9 cellular contexts compared by ENCODE assay signal in the genomic region with DNA sequence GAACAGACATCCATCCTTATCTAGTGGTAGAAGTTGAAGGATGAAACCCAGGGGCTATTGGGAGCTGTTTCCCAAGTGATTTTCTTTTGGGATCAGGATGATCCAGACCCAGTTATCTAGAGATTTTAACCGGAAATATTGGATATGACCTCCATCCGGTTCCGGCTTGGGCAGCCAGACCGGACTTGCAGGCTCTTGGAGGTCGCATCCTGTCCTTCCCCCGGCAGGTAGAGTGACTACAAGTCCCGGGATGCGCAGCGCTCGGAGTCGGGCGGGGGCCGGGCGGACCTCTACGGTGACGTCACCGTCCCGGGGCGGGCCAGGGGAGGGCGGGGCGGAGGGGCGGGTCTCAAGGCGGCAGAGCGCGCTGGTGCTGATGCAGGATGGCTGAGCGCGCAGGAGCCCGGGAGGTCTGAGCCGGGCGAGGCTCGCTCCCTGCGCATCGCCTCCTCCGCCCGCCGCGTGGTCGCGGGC. TPM values are rescaled to one million over a fixed set of nuclear protein-coding genes. Genes with fewer than 3 reads are reported as not detected.
DNase-seq lines count a peak whose midpoint lies in the region; ATAC-seq and TF ChIP-seq lines count a peak whose summit lies in the region.
"Had no signal": no experiment of that assay in that cellular context is flagged by ENCODE, and none has a peak within 500 bp of the region (broad histone marks: within the 10 kb centered on the region; RNA-seq: fewer than 3 reads in every experiment).

A gene (plus strand): TSS at position 360 of the 474 bp plus-strand sequence. CDS start 391 bp downstream, outside the sequence.

- H3K4me1 ChIP-seq in foreskin keratinocyte (no peaks in the 10 kb centered on the region), neuronal stem cell (ENCODE audit: control insufficient read depth in 2 of 2, insufficient read depth in 1 of 2, low read depth in 1 of 2, low read length in 2 of 2) (peaks cover 6 to 7% of the 10 kb centered on the region in 2 donors), subcutaneous abdominal adipose tissue (ENCODE audit: control insufficient read depth in 5 of 5, insufficient read depth in 5 of 5, low read length in 5 of 5) (peaks cover 3 to 20% (median 15%) of the 10 kb centered on the region in 5 donors)

- peaks cover 0 to 8% of the 10 kb centered on the region in 2 donors for H3K9me3 ChIP-seq in neuronal stem cell (replicated peaks in 1 of 2; ENCODE audit: control insufficient read depth in 2 of 2, insufficient read depth in 1 of 2, low read depth in 1 of 2, low read length in 2 of 2)
- peaks cover 0 to 3% (median 0%) of the 10 kb centered on the region in 5 donors for H3K9me3 ChIP-seq in subcutaneous abdominal adipose tissue (ENCODE audit: control insufficient read depth in 5 of 5, low read length in 5 of 5)
- H3K9me3 ChIP-seq: neutrophil had no signal

- H3K27ac ChIP-seq in RWPE1 (no peak within 1 kb of the TSS), foreskin keratinocyte (no peak within 1 kb of the TSS), neuronal stem cell (replicated peaks; ENCODE audit: low read length) (peak within 1 kb of the TSS; percentile 88), subcutaneous abdominal adipose tissue (ENCODE audit: low read depth, low read length) (no peak within 1 kb of the TSS)
- H3K27ac ChIP-seq: neutrophil had no signal

- H3K4me2 ChIP-seq in neuronal stem cell (ENCODE audit: insufficient read depth, low read length, poor library complexity, severe bottlenecking): peak within 1 kb of the TSS; percentile 91

- H4K8ac ChIP-seq in neuronal stem cell (ENCODE audit: low read depth, low read length): no peak within 1 kb of the TSS

- H3K79me1 ChIP-seq in neuronal stem cell (ENCODE audit: low read depth, low read length): peaks cover 6% of the 10 kb centered on the region

- H3K9ac ChIP-seq in neuronal stem cell (ENCODE audit: low read depth, low read length, poor library complexity): peak within 1 kb of the TSS; percentile 92
- H3K9ac ChIP-seq in subcutaneous abdominal adipose tissue (ENCODE audit: low read length in 5 of 5): no peak within 1 kb of the TSS

- H3K4me1 Mint-ChIP-seq in Calu3 (ENCODE audit: low read depth, unreplicated experiment): peaks cover 6% of the 10 kb centered on the region

- intact Hi-C loops in Calu3 (cut with micrococcal nuclease; ENCODE audit: unreplicated experiment): loop anchor here (5.0 kb wide), 1 partner anchor 53 kb away; no protein-coding TSS in a partner anchor

- H3K27ac Mint-ChIP-seq in Calu3 (ENCODE audit: unreplicated experiment): no peak within 1 kb of the TSS

- WGBS in neuronal stem cell (ENCODE audit: extremely low coverage in 2 of 2, insufficient read length in 2 of 2, insufficient replicate concordance in 1 of 2), 2 donors: no CpG with 5 or more reads among the region's 39 CpGs

- POLR2A ChIA-PET in RWPE1 (lab: Yijun Ruan, JAX; ENCODE audit: low non-redundant PET): no interaction called here

- H3K14ac ChIP-seq in neuronal stem cell (ENCODE audit: low read length): no peak within 1 kb of the TSS

- no peaks in the 10 kb centered on the region for H3K9me3 Mint-ChIP-seq in Calu3 (ENCODE audit: low read depth, unreplicated experiment)

- H3K27me3 Mint-ChIP-seq in Calu3 (ENCODE audit: unreplicated experiment): peaks cover 36% of the 10 kb centered on the region

- no TSS peak for BruUV-seq in Calu3 (replicated peaks; lab: Mats Ljungman, UMichigan)

- H2AK5ac ChIP-seq in neuronal stem cell (ENCODE audit: low read depth, low read length): peak within 1 kb of the TSS; percentile 50

- CTCF ChIA-PET in Calu3 (lab: Charles Lee): interaction anchor here (0.6 kb wide), 2 partner anchors 61 to 227 kb away, joined by 3 to 4 read pairs; no protein-coding TSS in a partner anchor
- CTCF ChIA-PET in RWPE1 (lab: Yijun Ruan, JAX): interaction anchor here (1.3 kb wide), 1 partner anchor 366 kb away, joined by 3 read pairs; no protein-coding TSS in a partner anchor

- H3K4me3 ChIP-seq in neuronal stem cell (ENCODE audit: low read length in 2 of 2): peak within 1 kb of the TSS; percentile 84 to 95
- H3K4me3 ChIP-seq in subcutaneous abdominal adipose tissue (ENCODE audit: low read depth in 1 of 5, low read length in 5 of 5): peak within 1 kb of the TSS; percentile 29 to 54 (median 44)

- peak within 1 kb of the TSS; percentile 54 for H3K4me3 Mint-ChIP-seq in Calu3 (ENCODE audit: low read depth, unreplicated experiment)

- ATAC-seq in GM21528 (IDR thresholded peaks at IDR 0.05; ENCODE audit: low FRiP score, unreplicated experiment) (peak; percentile 94), foreskin keratinocyte (peak; percentile 92)

- peak within 1 kb of the TSS; percentile 87 for H2AFZ ChIP-seq in neuronal stem cell (ENCODE audit: low read length)

- H3K36me3 ChIP-seq in neuronal stem cell (replicated peaks in 1 of 2; ENCODE audit: control insufficient read depth in 2 of 2, insufficient read depth in 2 of 2, low read length in 2 of 2) (peaks cover 0 to 17% of the 10 kb centered on the region in 2 donors), subcutaneous abdominal adipose tissue (ENCODE audit: control insufficient read depth in 5 of 5, insufficient read depth in 5 of 5, low read length in 5 of 5) (no peaks in the 10 kb centered on the region)
- H3K36me3 ChIP-seq: neutrophil had no signal

- peak within 1 kb of the TSS; percentile 90 for H2BK15ac ChIP-seq in neuronal stem cell (ENCODE audit: low read length)

- H2BK120ac ChIP-seq in neuronal stem cell (ENCODE audit: low read depth, low read length): peak within 1 kb of the TSS; percentile 53

- H3K27me3 ChIP-seq in foreskin keratinocyte: peaks cover 49% of the 10 kb centered on the region
- peaks cover 0 to 7% (median 0%) of the 10 kb centered on the region in 3 experiments for H3K27me3 ChIP-seq in neuronal stem cell (ENCODE audit: control insufficient read depth in 3 of 3, insufficient read depth in 3 of 3, low read depth in 1 of 3, low read length in 3 of 3)
- peaks cover 12 to 25% (median 19%) of the 10 kb centered on the region in 5 donors for H3K27me3 ChIP-seq in subcutaneous abdominal adipose tissue (ENCODE audit: control insufficient read depth in 5 of 5, insufficient read depth in 4 of 5, low read length in 5 of 5)

- no peak within 1 kb of the TSS for H2BK12ac ChIP-seq in neuronal stem cell (ENCODE audit: low read length)

- peak within 1 kb of the TSS; percentile 91 for H2BK5ac ChIP-seq in neuronal stem cell (ENCODE audit: low read length)

- DNase-seq in Calu3 (peak; percentile 91), HuH-7 (ENCODE audit: low spot score) (peak; percentile 95), RWPE1 (ENCODE audit: low spot score) (peak; percentile 91), activated gamma-delta T cell treated with Interleukin-2 at 50 U/mL for 16 hours (peak; percentile 85), foreskin keratinocyte (peak; percentile 41 to 67), neuronal stem cell (ENCODE audit: low spot score) (peak; percentile 84)

- peak within 1 kb of the TSS; percentile 77 for H3K23ac ChIP-seq in neuronal stem cell (ENCODE audit: low read depth, low read length, poor library complexity)

- H3K36me3 Mint-ChIP-seq in Calu3 (ENCODE audit: insufficient read depth, unreplicated experiment): peaks cover 6% of the 10 kb centered on the region

- peak within 1 kb of the TSS; percentile 97 for H3K18ac ChIP-seq in neuronal stem cell (ENCODE audit: low read length)

- TF ChIP-seq CTCF in Calu3 (IDR thresholded peaks at IDR 0.05; ENCODE audit: unreplicated experiment) (no peak), RWPE1 (conservative IDR thresholded peaks at IDR 0.05; ENCODE audit: low read depth) (no peak), foreskin keratinocyte (conservative IDR thresholded peaks at IDR 0.05) (no peak)

- no peak within 1 kb of the TSS for H3K4ac ChIP-seq in neuronal stem cell (ENCODE audit: low read length)

- H4K91ac ChIP-seq in neuronal stem cell (ENCODE audit: low read depth, low read length, poor library complexity): no peak within 1 kb of the TSS

RNA-seq across cellular contexts. Expression of the gene that starts here (rescaled TPM):
- total RNA-seq in Calu3 (2022): 0.87 and 2.9 TPM in 2 replicates
- 0.07 and 0.11 TPM in 2 replicates for total RNA-seq in foreskin keratinocyte
- polyA plus RNA-seq in foreskin keratinocyte: 0.02 and 0.04 TPM in 2 replicates
- 79.5 TPM for polyA plus RNA-seq in neuronal stem cell (2013, experiment 1 of 2)
- 90.7 TPM for polyA plus RNA-seq in neuronal stem cell (2013, experiment 2 of 2)

Comparison
In these comparisons a context has a peak if more than half of its experiments do, and no peak if none do; other contexts are left out.
1. Peak in DNase-seq and ATAC-seq in foreskin keratinocyte; RNA of the gene not detected or under 1 TPM.